10 cellular contexts compared by ENCODE assay signal in the genomic region with DNA sequence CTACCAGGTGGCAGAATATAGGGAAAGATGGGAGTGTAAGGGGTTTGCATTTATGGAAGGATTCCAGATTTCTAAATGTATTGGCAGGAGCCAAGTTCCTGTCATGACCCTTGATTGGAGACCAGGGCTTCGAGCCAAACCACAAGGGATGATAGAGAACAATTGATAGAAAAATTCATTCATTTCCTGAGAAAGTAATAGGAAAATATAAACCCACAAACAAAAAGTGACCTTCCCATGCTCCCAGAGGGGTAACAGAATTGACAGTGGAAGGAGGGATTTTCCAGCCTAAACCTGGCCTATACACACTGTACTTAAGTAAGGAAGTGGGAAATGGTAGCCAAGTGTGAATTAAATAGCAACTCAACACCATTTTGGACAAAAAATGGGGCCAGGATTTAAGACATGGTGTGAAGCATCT. TPM values are rescaled to one million over a fixed set of nuclear protein-coding genes. Genes with fewer than 3 reads are reported as not detected.
DNase-seq lines count a peak whose midpoint lies in the region; ATAC-seq and TF ChIP-seq lines count a peak whose summit lies in the region.
"Had no signal": no experiment of that assay in that cellular context is flagged by ENCODE, and none has a peak within 500 bp of the region (broad histone marks: within the 10 kb centered on the region; RNA-seq: fewer than 3 reads in every experiment).

No MANE protein-coding gene starts in this region.

- no peaks in the 10 kb centered on the region for H3K27me3 Mint-ChIP-seq in GM23338 (ENCODE audit: insufficient read depth, low read depth, poor library complexity)

- peaks cover 16% of the 10 kb centered on the region for H3K4me1 Mint-ChIP-seq in GM23338

- no peaks in the 10 kb centered on the region for H3K9me3 ChIP-seq in osteoblast (ENCODE audit: low read depth, low read length)
- H3K9me3 ChIP-seq: BLaER1 treated with 17β-estradiol and CSF1 and Interleukin-3, amounts not matched to agents 10 nM and 100 nM had no signal

- no peaks in the 10 kb centered on the region for H3K9me3 Mint-ChIP-seq in GM23338

- H3K27ac ChIP-seq in osteoblast (ENCODE audit: low read depth, low read length) (peak overlapping the region; percentile 99), GM23338 (ENCODE audit: low read depth) (no peak overlapping the region)
- H3K27ac ChIP-seq: BLaER1 treated with 17β-estradiol and CSF1 and Interleukin-3, amounts not matched to agents 10 nM and 100 nM; VCaP had no signal

- H3K9me2 ChIP-seq in GM23338 (ENCODE audit: insufficient read depth), result no peaks in the 10 kb centered on the region; the same call in 1 of the 2 replicates

- H4K20me1 ChIP-seq in osteoblast (ENCODE audit: insufficient read depth, low read length) (no peaks in the 10 kb centered on the region), GM23338 (replicated peaks; ENCODE audit: insufficient read depth) (no peaks in the 10 kb centered on the region)
- H4K20me1 ChIP-seq: BLaER1 treated with 17β-estradiol and CSF1 and Interleukin-3, amounts not matched to agents 10 nM and 100 nM had no signal

- DNase-seq in AG10803 (ENCODE audit: low read depth) (peak; percentile 33), OCI-M1 (lab: John Stamatoyannopoulos, UW) (peak; percentile 23), dermis blood vessel endothelial cell (peak; percentile 82), osteoblast (ENCODE audit: insufficient read length, low spot score, missing footprints) (no peak), GM23338 (ENCODE audit: low spot score) (no peak), hippocampal formation (lab: John Stamatoyannopoulos, UW) (no peak)
- DNase-seq in activated CD4-positive, CD25-positive, alpha-beta regulatory T cell treated with anti-CD3 and anti-CD28 coated beads, Interleukin-2, amount 50 U/mL, for 72 hours, result no peak

- H3K4me1 ChIP-seq in osteoblast (ENCODE audit: insufficient read depth, low read length) (peaks cover 74% of the 10 kb centered on the region), GM23338 (ENCODE audit: insufficient read depth) (peaks cover 10% of the 10 kb centered on the region; the same call in 1 of the 2 replicates)

- H3K36me3 Mint-ChIP-seq in GM23338 (ENCODE audit: low read depth), result no peaks in the 10 kb centered on the region

- TF ChIP-seq CTCF in AG10803 (conservative IDR thresholded peaks at IDR 0.05; ENCODE audit: low read length) (no peak), osteoblast (IDR thresholded peaks at IDR 0.05; ENCODE audit: extremely low read depth, low read depth, low read length) (no peak), GM23338 (conservative IDR thresholded peaks at IDR 0.05; ENCODE audit: low read depth in 2 of 2) (no peak)

- ATAC-seq in GM23338, result no peak
- no peak for ATAC-seq in GM21381 (IDR thresholded peaks at IDR 0.05; ENCODE audit: unreplicated experiment)

- H3K27ac Mint-ChIP-seq in GM23338, result no peak overlapping the region

- H3K4me3 Mint-ChIP-seq in GM23338, result no peak overlapping the region

- H3K79me2 ChIP-seq in osteoblast (ENCODE audit: insufficient read depth, low read length) (no peaks in the 10 kb centered on the region), GM23338 (replicated peaks; ENCODE audit: insufficient read depth) (no peaks in the 10 kb centered on the region)

- H3F3A ChIP-seq in GM23338 (replicated peaks; ENCODE audit: low read depth), result no peaks in the 10 kb centered on the region

- H3K4me3 ChIP-seq in AG10803 (ENCODE audit: low read length), result no peak overlapping the region
- H3K4me3 ChIP-seq in osteoblast (ENCODE audit: insufficient read depth, low read length), result no peak overlapping the region
- no peak overlapping the region for H3K4me3 ChIP-seq in GM23338
- H3K4me3 ChIP-seq: BLaER1 treated with 17β-estradiol and CSF1 and Interleukin-3, amounts not matched to agents 10 nM and 100 nM had no signal

- H2AFZ ChIP-seq in osteoblast (ENCODE audit: low read length) (no peak overlapping the region), GM23338 (no peak overlapping the region)

- H3K27me3 ChIP-seq in osteoblast (ENCODE audit: insufficient read depth, low read length), result no peaks in the 10 kb centered on the region
- H3K27me3 ChIP-seq in GM23338 (ENCODE audit: insufficient read depth), result no peaks in the 10 kb centered on the region
- H3K27me3 ChIP-seq: BLaER1 treated with 17β-estradiol and CSF1 and Interleukin-3, amounts not matched to agents 10 nM and 100 nM had no signal

- H3K36me3 ChIP-seq in osteoblast (ENCODE audit: insufficient read depth, low read length) (no peaks in the 10 kb centered on the region), GM23338 (ENCODE audit: insufficient read depth) (no peaks in the 10 kb centered on the region)
- H3K36me3 ChIP-seq: BLaER1 treated with 17β-estradiol and CSF1 and Interleukin-3, amounts not matched to agents 10 nM and 100 nM had no signal

- peak overlapping the region; percentile 34 for H3K4me2 ChIP-seq in osteoblast (ENCODE audit: insufficient read depth, low read length)
- no peak overlapping the region for H3K4me2 ChIP-seq in GM23338

TF ChIP-seq in GM23338, 12 proteins besides CTCF, POLR2A, EP300 and RAD21 (continues in another document):
- TF ChIP-seq, protein P1, sequence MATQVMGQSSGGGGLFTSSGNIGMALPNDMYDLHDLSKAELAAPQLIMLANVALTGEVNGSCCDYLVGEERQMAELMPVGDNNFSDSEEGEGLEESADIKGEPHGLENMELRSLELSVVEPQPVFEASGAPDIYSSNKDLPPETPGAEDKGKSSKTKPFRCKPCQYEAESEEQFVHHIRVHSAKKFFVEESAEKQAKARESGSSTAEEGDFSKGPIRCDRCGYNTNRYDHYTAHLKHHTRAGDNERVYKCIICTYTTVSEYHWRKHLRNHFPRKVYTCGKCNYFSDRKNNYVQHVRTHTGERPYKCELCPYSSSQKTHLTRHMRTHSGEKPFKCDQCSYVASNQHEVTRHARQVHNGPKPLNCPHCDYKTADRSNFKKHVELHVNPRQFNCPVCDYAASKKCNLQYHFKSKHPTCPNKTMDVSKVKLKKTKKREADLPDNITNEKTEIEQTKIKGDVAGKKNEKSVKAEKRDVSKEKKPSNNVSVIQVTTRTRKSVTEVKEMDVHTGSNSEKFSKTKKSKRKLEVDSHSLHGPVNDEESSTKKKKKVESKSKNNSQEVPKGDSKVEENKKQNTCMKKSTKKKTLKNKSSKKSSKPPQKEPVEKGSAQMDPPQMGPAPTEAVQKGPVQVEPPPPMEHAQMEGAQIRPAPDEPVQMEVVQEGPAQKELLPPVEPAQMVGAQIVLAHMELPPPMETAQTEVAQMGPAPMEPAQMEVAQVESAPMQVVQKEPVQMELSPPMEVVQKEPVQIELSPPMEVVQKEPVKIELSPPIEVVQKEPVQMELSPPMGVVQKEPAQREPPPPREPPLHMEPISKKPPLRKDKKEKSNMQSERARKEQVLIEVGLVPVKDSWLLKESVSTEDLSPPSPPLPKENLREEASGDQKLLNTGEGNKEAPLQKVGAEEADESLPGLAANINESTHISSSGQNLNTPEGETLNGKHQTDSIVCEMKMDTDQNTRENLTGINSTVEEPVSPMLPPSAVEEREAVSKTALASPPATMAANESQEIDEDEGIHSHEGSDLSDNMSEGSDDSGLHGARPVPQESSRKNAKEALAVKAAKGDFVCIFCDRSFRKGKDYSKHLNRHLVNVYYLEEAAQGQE (IDR thresholded peaks at IDR 0.05; ENCODE audit: unreplicated experiment), result no peak
- TF ChIP-seq, protein P2, sequence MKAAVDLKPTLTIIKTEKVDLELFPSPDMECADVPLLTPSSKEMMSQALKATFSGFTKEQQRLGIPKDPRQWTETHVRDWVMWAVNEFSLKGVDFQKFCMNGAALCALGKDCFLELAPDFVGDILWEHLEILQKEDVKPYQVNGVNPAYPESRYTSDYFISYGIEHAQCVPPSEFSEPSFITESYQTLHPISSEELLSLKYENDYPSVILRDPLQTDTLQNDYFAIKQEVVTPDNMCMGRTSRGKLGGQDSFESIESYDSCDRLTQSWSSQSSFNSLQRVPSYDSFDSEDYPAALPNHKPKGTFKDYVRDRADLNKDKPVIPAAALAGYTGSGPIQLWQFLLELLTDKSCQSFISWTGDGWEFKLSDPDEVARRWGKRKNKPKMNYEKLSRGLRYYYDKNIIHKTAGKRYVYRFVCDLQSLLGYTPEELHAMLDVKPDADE (IDR thresholded peaks at IDR 0.05), result no peak
- TF ChIP-seq ZNF331 (CRISPR knock-in tag; IDR thresholded peaks at IDR 0.05; ENCODE audit: low read depth) (no peak), EZH2phosphoT487 (IDR thresholded peaks at IDR 0.05; ENCODE audit: unreplicated experiment) (no peak), JUNB (IDR thresholded peaks at IDR 0.05; ENCODE audit: unreplicated experiment) (no peak), POLR2AphosphoS5 (IDR thresholded peaks at IDR 0.05; ENCODE audit: low read depth) (no peak), STAT1 (IDR thresholded peaks at IDR 0.05; ENCODE audit: unreplicated experiment) (no peak), EZH2 (IDR thresholded peaks at IDR 0.05; ENCODE audit: low read depth, unreplicated experiment) (no peak)

RNA-seq across cellular contexts. Expression of a gene that starts 22.4 kb away (rescaled TPM):
- total RNA-seq in dermis blood vessel endothelial cell, result 9.6 and 23.7 TPM in 2 replicates
- 7.7 and 9.0 TPM in 2 replicates for total RNA-seq in osteoblast
- total RNA-seq in GM23338 (2014; rRNA removed; shearing (Covaris generic)), result not detected in 2 replicates
- polyA plus RNA-seq in GM23338 (2016; fragmentation: Nextera tagmentation; extraction: Ambion mirVana), result 0.10 and 0.24 TPM in 2 replicates

RNA-seq across cellular contexts. Expression of a gene that starts 27.9 kb away (rescaled TPM):
- total RNA-seq in dermis blood vessel endothelial cell (86.2 and 101 TPM in 2 replicates), osteoblast (46.7 and 60.7 TPM in 2 replicates)
- 71.4 and 86.3 TPM in 2 replicates for total RNA-seq in GM23338 (2014; rRNA removed; shearing (Covaris generic))
- 36.5 and 37.8 TPM in 2 replicates for polyA plus RNA-seq in GM23338 (2016; fragmentation: Nextera tagmentation; extraction: Ambion mirVana)

RNA-seq across cellular contexts. Expression of a gene that starts 48.3 kb away (rescaled TPM):
- total RNA-seq in dermis blood vessel endothelial cell (14.1 and 14.3 TPM in 2 replicates), osteoblast (33.9 and 43.8 TPM in 2 replicates)
- 0.43 and 0.52 TPM in 2 replicates for total RNA-seq in GM23338 (2014; rRNA removed; shearing (Covaris generic))
- 0.42 TPM in 2 replicates for polyA plus RNA-seq in GM23338 (2016; fragmentation: Nextera tagmentation; extraction: Ambion mirVana)

Comparison
In these comparisons a context has a peak if more than half of its experiments do, and no peak if none do; other contexts are left out.
1. DNase-seq: peak in AG10803 (single experiment), OCI-M1 (single experiment) and dermis blood vessel endothelial cell (single experiment); none in osteoblast (single experiment), GM23338 (single experiment), hippocampal formation (0 of 2) and activated CD4-positive, CD25-positive, alpha-beta regulatory T cell treated with anti-CD3 and anti-CD28 coated beads, Interleukin-2, amount 50 U/mL, for 72 hours (single experiment).